Comparison of ENCODE assay signal across 22 cellular contexts in the genomic region with DNA sequence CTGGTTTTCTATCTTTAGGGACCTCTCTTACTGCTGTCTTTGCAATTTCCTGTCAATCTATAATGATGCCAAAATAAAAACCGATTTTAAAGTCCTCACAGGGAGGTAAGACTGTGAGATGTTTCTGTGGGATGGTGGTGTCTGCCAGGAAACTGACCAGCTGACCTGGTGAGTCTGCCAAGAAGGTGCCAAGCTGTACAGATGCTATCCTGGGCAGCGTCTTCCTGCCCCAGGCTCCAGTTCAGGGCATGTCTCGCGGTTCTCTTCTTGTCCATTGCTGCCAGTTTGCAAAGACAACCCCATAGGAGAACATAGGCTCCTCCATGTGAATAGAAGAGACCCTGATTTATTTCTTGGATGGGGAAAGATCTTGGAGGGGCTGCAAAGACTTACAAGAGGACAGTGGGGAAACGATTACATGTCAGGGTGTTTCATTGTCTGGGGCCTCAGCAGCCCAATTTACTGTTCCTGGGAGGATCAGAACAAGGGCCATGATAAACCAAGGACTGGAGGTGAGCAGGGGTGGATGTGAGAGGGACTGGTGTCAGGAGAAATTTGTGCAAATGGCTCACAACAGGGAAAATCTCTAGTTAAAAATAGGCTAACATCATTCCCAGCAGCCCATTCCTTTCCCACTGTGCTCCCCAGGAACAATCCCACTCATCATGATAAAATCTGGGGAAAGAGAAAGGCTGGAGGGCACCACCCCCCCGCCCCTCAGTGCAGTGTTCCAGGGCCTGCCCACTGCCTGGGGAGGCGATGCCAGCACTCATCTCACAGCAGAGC. TPM values are rescaled to one million over a fixed set of nuclear protein-coding genes. Genes with fewer than 3 reads are reported as not detected.
A peak's percentile ranks its signal among the peaks of the same experiment; 100 is the strongest.
DNase-seq lines count a peak whose midpoint lies in the region; ATAC-seq and TF ChIP-seq lines count a peak whose summit lies in the region.
"Had no signal": no experiment of that assay in that cellular context is flagged by ENCODE, and none has a peak within 500 bp of the region (broad histone marks: within the 10 kb centered on the region; RNA-seq: fewer than 3 reads in every experiment).

No MANE protein-coding gene starts in this region.

- no peaks in the 10 kb centered on the region for H3K36me3 Mint-ChIP-seq in osteocyte (ENCODE audit: unreplicated experiment)

- H3K4me1 Mint-ChIP-seq in osteocyte (ENCODE audit: unreplicated experiment): no peaks in the 10 kb centered on the region

- intact Hi-C loops in cardiac septum (cut with DNase I): no loop called here
- intact Hi-C loops in heart left ventricle (cut with DNase I): no loop called here
- intact Hi-C loops in esophagus muscularis mucosa (cut with DNase I): no loop called here
- intact Hi-C loops in vagina (cut with DNase I): no loop called here
- intact Hi-C loops in left colon (cut with DNase I, micrococcal nuclease): no loop called here
- intact Hi-C loops in colonic mucosa (cut with DNase I): no loop called here

- peaks cover 13% of the 10 kb centered on the region for H3K9me3 Mint-ChIP-seq in osteocyte (ENCODE audit: unreplicated experiment)

- H3K27me3 ChIP-seq in heart left ventricle: peaks cover 0 to 37% (median 5%) of the 10 kb centered on the region in 9 donors
- H3K27me3 ChIP-seq in esophagus muscularis mucosa: peaks cover 0 to 32% (median 0%) of the 10 kb centered on the region in 4 donors
- H3K27me3 ChIP-seq in vagina: no peaks in the 10 kb centered on the region
- H3K27me3 ChIP-seq in colonic mucosa: no peaks in the 10 kb centered on the region

- TF ChIP-seq CTCF in heart left ventricle (IDR thresholded peaks at IDR 0.05) (no peak), esophagus muscularis mucosa (IDR thresholded peaks at IDR 0.05) (no peak), osteocyte (IDR thresholded peaks at IDR 0.05) (no peak), vagina (IDR thresholded peaks at IDR 0.05) (no peak), colonic mucosa (IDR thresholded peaks at IDR 0.05) (no peak)

- no peak overlapping the region for H3K4me3 Mint-ChIP-seq in osteocyte (ENCODE audit: unreplicated experiment)
- H3K4me3 Mint-ChIP-seq: CD4-positive, alpha-beta T cell had no signal

- H3K9me3 ChIP-seq in heart left ventricle (peaks cover 0 to 5% (median 0%) of the 10 kb centered on the region in 12 donors), esophagus muscularis mucosa (no peaks in the 10 kb centered on the region), vagina (no peaks in the 10 kb centered on the region), colonic mucosa (no peaks in the 10 kb centered on the region)
- H3K9me3 ChIP-seq: HAP-1 had no signal

- H3K36me3 ChIP-seq in heart left ventricle (no peaks in the 10 kb centered on the region), esophagus muscularis mucosa (no peaks in the 10 kb centered on the region), vagina (no peaks in the 10 kb centered on the region), colonic mucosa (no peaks in the 10 kb centered on the region)
- H3K36me3 ChIP-seq: HAP-1 had no signal

- no peak for TF ChIP-seq POLR2A in heart left ventricle (IDR thresholded peaks at IDR 0.05)
- TF ChIP-seq POLR2A in esophagus muscularis mucosa (IDR thresholded peaks at IDR 0.05; ENCODE audit: low read depth): no peak
- TF ChIP-seq POLR2A in vagina (IDR thresholded peaks at IDR 0.05): no peak

- no peak for ATAC-seq in heart left ventricle
- ATAC-seq in left colon: no peak
- ATAC-seq in stimulated activated naive CD8-positive, alpha-beta T cell treated with anti-CD3 and anti-CD28 coated beads, Interleukin-15, Interleukin-2, amounts not matched to agents 100 U/mL and 50 U/mL, for 24 hours: no peak

- H3K4me3 ChIP-seq in heart left ventricle (no peak overlapping the region), esophagus muscularis mucosa (no peak overlapping the region), vagina (no peak overlapping the region), colonic mucosa (no peak overlapping the region)
- H3K4me3 ChIP-seq: GM23248, HAP-1 had no signal

- no peaks in the 10 kb centered on the region for H3K4me1 ChIP-seq in heart left ventricle
- H3K4me1 ChIP-seq in esophagus muscularis mucosa: peaks cover 0 to 3% (median 0%) of the 10 kb centered on the region in 4 donors
- H3K4me1 ChIP-seq in vagina: no peaks in the 10 kb centered on the region
- no peaks in the 10 kb centered on the region for H3K4me1 ChIP-seq in colonic mucosa
- H3K4me1 ChIP-seq: HAP-1 had no signal

- no peak overlapping the region for H3K27ac ChIP-seq in heart left ventricle
- H3K27ac ChIP-seq in esophagus muscularis mucosa (replicated peaks in 1 of 4): no peak overlapping the region
- no peak overlapping the region for H3K27ac ChIP-seq in vagina
- H3K27ac ChIP-seq in colonic mucosa: no peak overlapping the region
- H3K27ac ChIP-seq: GM23248 had no signal

- DNase-seq in cardiac septum (ENCODE audit: low spot score) (peak; percentile 10), heart left ventricle (no peak), esophagus muscularis mucosa (ENCODE audit: extremely low spot score) (peak; percentile 64), osteocyte (ENCODE audit: extremely low spot score, unreplicated experiment) (peak; percentile 25), vagina (ENCODE audit: extremely low spot score in 2 of 2) (peak; percentile 64), left colon (no peak), colonic mucosa (no peak)
- DNase-seq in stimulated activated naive CD8-positive, alpha-beta T cell treated with anti-CD3 and anti-CD28 coated beads, Interleukin-15, Interleukin-2, amounts not matched to agents 100 U/mL and 50 U/mL, for 24 hours: no peak
- DNase-seq: CD4-positive, alpha-beta T cell; COR-L47; DND-41; GM23248; Kasumi-1; NCI-H1694; NCI-H2081; NCI-H2171 treated with DMSO at 0.1 percent for 48 hours; NCI-H526; Right ventricle myocardium superior had no signal

- H3K27me3 Mint-ChIP-seq in osteocyte (ENCODE audit: unreplicated experiment): no peaks in the 10 kb centered on the region

- H3K9ac ChIP-seq in colonic mucosa (ENCODE audit: low read depth in 2 of 2, low read length in 2 of 2): no peak overlapping the region
- H3K9ac ChIP-seq: GM23248 had no signal

- TF ChIP-seq EP300 in esophagus muscularis mucosa (IDR thresholded peaks at IDR 0.05): no peak

- no peak overlapping the region for H3K27ac Mint-ChIP-seq in osteocyte (ENCODE audit: unreplicated experiment)
- H3K27ac Mint-ChIP-seq: CD4-positive, alpha-beta T cell had no signal

- WGBS in heart left ventricle, 4 donors: 61 to 64% (median 62%) methylated on average over 6 to 7 of the region's 7 CpGs
- WGBS in esophagus muscularis mucosa: 63% methylated on average over 7 of the region's 7 CpGs

RNA-seq across cellular contexts. Expression of gene VSTM2B, which starts 42.7 kb away (rescaled TPM):
- total RNA-seq in cardiac septum: not detected
- total RNA-seq in heart left ventricle: not detected
- not detected for polyA plus RNA-seq in heart left ventricle
- total RNA-seq in esophagus muscularis mucosa: under 1 TPM in 2 of 4 donors, not detected in 2; 0.23 to 0.33 TPM
- not detected in 2 replicates for total RNA-seq in osteocyte
- 0.98 TPM for total RNA-seq in vagina
- not detected for total RNA-seq in left colon
- not detected for total RNA-seq in colonic mucosa
- total RNA-seq: CD4-positive, alpha-beta T cell; GM23248; MCF 10A; Right ventricle myocardium superior; RPMI7951 had no signal
- polyA plus RNA-seq: BJ, GM23248 had no signal

Comparison
In these comparisons a context has a peak if more than half of its experiments do, and no peak if none do; other contexts are left out.
1. DNase-seq: peak in cardiac septum (single experiment), esophagus muscularis mucosa (single experiment), osteocyte (single experiment) and vagina (2 of 2); none in heart left ventricle (0 of 5), left colon (0 of 2), colonic mucosa (single experiment) and stimulated activated naive CD8-positive, alpha-beta T cell treated with anti-CD3 and anti-CD28 coated beads, Interleukin-15, Interleukin-2, amounts not matched to agents 100 U/mL and 50 U/mL, for 24 hours (single experiment).